In the genomic region with DNA sequence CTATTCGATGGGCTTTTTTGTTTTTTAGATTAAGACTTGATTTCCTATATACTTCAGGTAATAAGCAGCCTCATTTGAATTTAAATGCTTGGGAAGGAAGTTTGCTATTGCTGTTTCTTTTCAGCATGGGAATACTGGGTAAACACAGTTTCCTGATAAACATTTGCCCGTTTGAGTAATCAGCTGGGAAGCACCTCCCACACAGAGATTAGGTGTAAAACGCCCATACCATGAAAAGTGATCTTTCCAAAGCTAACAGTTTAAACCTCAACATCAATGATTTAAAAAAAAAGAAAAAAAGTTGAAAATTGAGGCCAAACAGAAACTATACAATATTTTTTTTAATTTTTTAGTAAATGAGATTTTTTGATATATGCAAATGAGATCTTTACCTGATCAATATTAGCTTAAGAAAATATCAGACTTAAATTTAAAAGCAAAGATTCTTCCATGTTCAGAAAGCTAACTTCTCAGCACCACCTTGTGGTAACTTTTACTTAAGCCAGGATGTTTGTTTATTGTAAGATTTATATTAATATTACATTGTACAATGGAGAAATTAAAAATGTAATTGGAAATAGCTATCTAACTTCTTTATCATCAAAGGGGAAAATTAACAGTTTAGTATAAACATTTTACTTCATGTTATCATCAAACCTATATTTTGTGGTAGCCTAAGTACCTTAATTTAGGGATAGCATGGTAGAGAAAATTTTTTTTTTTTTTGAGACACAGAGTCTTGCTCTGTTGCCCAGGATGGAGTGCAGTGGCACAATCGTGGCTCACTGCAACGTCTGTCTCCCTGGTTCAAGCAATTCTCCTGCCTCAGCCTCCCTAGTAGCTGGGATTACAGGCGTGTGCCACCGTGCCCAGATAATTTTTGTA, we compare ENCODE assay signal across 9 cellular contexts. TPM values are rescaled to one million over a fixed set of nuclear protein-coding genes. Genes with fewer than 3 reads are reported as not detected.
A peak's percentile ranks its signal among the peaks of the same experiment; 100 is the strongest.
DNase-seq lines count a peak whose midpoint lies in the region; ATAC-seq, FAIRE-seq and TF ChIP-seq lines count a peak whose summit lies in the region.
"Had no signal": no experiment of that assay in that cellular context is flagged by ENCODE, and none has a peak within 500 bp of the region (broad histone marks: within the 10 kb centered on the region; RNA-seq: fewer than 3 reads in every experiment).

No MANE protein-coding gene starts in this region.

- H3K4me3 ChIP-seq in bronchial epithelial cell (ENCODE audit: low read depth, low read length) (no peak overlapping the region), mucosa of descending colon (no peak overlapping the region)

- peaks cover 15% of the 10 kb centered on the region for H3K4me1 ChIP-seq in mucosa of descending colon (ENCODE audit: low read depth)

- intact Hi-C loops in mucosa of descending colon (cut with DNase I, micrococcal nuclease) = no loop called here

- no peaks in the 10 kb centered on the region for H3K27me3 ChIP-seq in bronchial epithelial cell (ENCODE audit: control insufficient read depth, insufficient read depth, low read length)

- peak; percentile 2 for DNase-seq in COLO829 (ENCODE audit: low spot score)
- peak; percentile 13 for DNase-seq in LHCN-M2 (ENCODE audit: low read depth)
- peak; percentile 38 for DNase-seq in bronchial epithelial cell (ENCODE audit: low read depth)
- DNase-seq in mucosa of descending colon = no peak
- no peak for DNase-seq in T-cell
- no peak for DNase-seq in omental fat pad (ENCODE audit: low spot score)
- DNase-seq: NCI-H2029 treated with DMSO at 0.1 percent for 48 hours had no signal

- peaks cover 3% of the 10 kb centered on the region for H3K36me3 Mint-ChIP-seq in T-cell

- no peaks in the 10 kb centered on the region for H3K27me3 Mint-ChIP-seq in T-cell

- TF ChIP-seq CTCF in bronchial epithelial cell (IDR thresholded peaks at IDR 0.05; ENCODE audit: insufficient read depth, low read length, severe bottlenecking) = no peak
- no peak for TF ChIP-seq CTCF in mucosa of descending colon (IDR thresholded peaks at IDR 0.05)
- no peak for TF ChIP-seq CTCF in omental fat pad (IDR thresholded peaks at IDR 0.05)

- H3K4me3 Mint-ChIP-seq in T-cell = no peak overlapping the region

- H3K27ac Mint-ChIP-seq in T-cell = peak overlapping the region in 1 of 2 donors; percentile 16

- H3K9me3 Mint-ChIP-seq in T-cell = no peaks in the 10 kb centered on the region

- peak; percentile 56 for ATAC-seq in mucosa of descending colon
- ATAC-seq in T-cell (replicated peaks in 1 of 4) = no peak
- ATAC-seq in omental fat pad (ENCODE audit: low FRiP score) = no peak
- no peak for ATAC-seq in GM19351 (IDR thresholded peaks at IDR 0.05; ENCODE audit: unreplicated experiment)
- no peak for ATAC-seq in GM18867 (IDR thresholded peaks at IDR 0.05; ENCODE audit: unreplicated experiment)

- POLR2A ChIA-PET in T-cell (lab: Charles Lee) = interaction anchor here in 1 of 2 donors (0.6 to 1.8 kb wide), 7 partner anchors 26 to 242 kb away, joined by 3 to 7 read pairs (median 4); a partner anchor contains a TSS

- peaks cover 0 to 25% (median 22%) of the 10 kb centered on the region in 3 donors for H3K4me1 Mint-ChIP-seq in T-cell

- CTCF ChIA-PET in T-cell (lab: Charles Lee) = interaction anchor here (0.5 to 3.9 kb wide), 35 partner anchors 9 to 1028 kb away, joined by 3 to 26 read pairs (median 4); a partner anchor contains a TSS

- H3K36me3 ChIP-seq in bronchial epithelial cell (ENCODE audit: control insufficient read depth, insufficient read depth, low read length) = no peaks in the 10 kb centered on the region
- H3K36me3 ChIP-seq in mucosa of descending colon (ENCODE audit: low read depth) = no peaks in the 10 kb centered on the region

- FAIRE-seq in bronchial epithelial cell (lab: Jason Lieb, UNC) = no peak

- no peaks in the 10 kb centered on the region for H3K9me3 ChIP-seq in mucosa of descending colon

RNA-seq across cellular contexts. Expression of a gene that starts 39.8 kb away (rescaled TPM):
- total RNA-seq in LHCN-M2 (2014; rRNA removed) (0.52 and 0.71 TPM in 2 replicates), bronchial epithelial cell (under 0.01 TPM in 1 of 2 replicates, not detected in the other), mucosa of descending colon (1 to 10 TPM in 1 of 3 donors, under 1 TPM in 2; 0.17 to 2.4 (median 0.58) TPM), T-cell (under 1 TPM in 1 of 5 donors, not detected in 4; 0.09 TPM), omental fat pad (under 1 TPM in 2 of 4 donors, not detected in 2; 0.28 to 0.63 TPM)
- 1.6 TPM for polyA plus RNA-seq in LHCN-M2 (2012)

Comparison
In these comparisons a context has a peak if more than half of its experiments do, and no peak if none do; other contexts are left out.
1. DNase-seq: peak in COLO829 (single experiment), LHCN-M2 (single experiment) and bronchial epithelial cell (single experiment); none in mucosa of descending colon (0 of 3), T-cell (0 of 34) and omental fat pad (single experiment).